In genomic region chr4:108007984-108008383, GRCh38 we compare ENCODE assay signal across 33 cellular contexts.
"Had no signal": no experiment of that assay in that cellular context is flagged by ENCODE, and none has a peak within 500 bp of the region (broad histone marks: within the 10 kb centered on the region; RNA-seq: fewer than 3 reads in every experiment).

No MANE protein-coding gene starts in this region.

- H3K4me3 Mint-ChIP-seq: activated B cell treated with CpG ODN at 0.5 μM for 24 hours; activated CD4-positive, alpha-beta memory T cell treated with anti-CD3 and anti-CD28 coated beads, Interleukin-2, amount 10 ng/mL, durations not matched to agents 7 days and 5 days; activated CD8-positive, alpha-beta memory T cell treated with anti-CD3 and anti-CD28 coated beads, Interleukin-2, amount 10 ng/mL, durations not matched to agents 7 days and 5 days; activated naive CD4-positive, alpha-beta T cell treated with anti-CD3 and anti-CD28 coated beads, Interleukin-2, amount 10 ng/mL, durations not matched to agents 7 days and 5 days; activated naive CD8-positive, alpha-beta T cell treated with anti-CD3 and anti-CD28 coated beads for 36 hours; T-cell had no signal

- DNase-seq: activated B cell treated with CpG ODN at 0.5 μM for 24 hours; activated CD4-positive, alpha-beta memory T cell treated with anti-CD3 and anti-CD28 coated beads, Interleukin-2, amount 10 ng/mL, durations not matched to agents 7 days and 5 days; activated CD4-positive, alpha-beta T cell treated with anti-CD3 and anti-CD28 coated beads for 4 hours; activated CD4-positive, alpha-beta T cell treated with anti-CD3 and anti-CD28 coated beads, Interleukin-2, amount 50 U/mL, for 1 hour; activated CD4-positive, CD25-positive, alpha-beta regulatory T cell treated with anti-CD3 and anti-CD28 coated beads, Interleukin-2, amount 50 U/mL, for 72 hours; activated CD8-positive, alpha-beta memory T cell treated with anti-CD3 and anti-CD28 coated beads for 24 hours; activated CD8-positive, alpha-beta memory T cell treated with anti-CD3 and anti-CD28 coated beads, Interleukin-2, amount 10 ng/mL, durations not matched to agents 7 days and 5 days; activated CD8-positive, alpha-beta memory T cell treated with anti-CD3 and anti-CD28 coated beads, Interleukin-2, amount 50 U/mL, for 48 hours; activated effector memory CD4-positive, alpha-beta T cell treated with Interleukin-2 at 50 U/mL for 16 hours; activated naive CD4-positive, alpha-beta T cell treated with anti-CD3 and anti-CD28 coated beads, Interleukin-2, amount 10 ng/mL, durations not matched to agents 7 days and 5 days; activated naive CD8-positive, alpha-beta T cell treated with anti-CD3 and anti-CD28 coated beads for 36 hours; activated T-cell treated with anti-CD3 and anti-CD28 coated beads, Interleukin-2, amount 50 U/mL, for 48 hours; amygdala; NCI-H1092 treated with DMSO at 0.1 percent for 48 hours; NCI-H1417; NCI-H187 treated with DMSO at 0.1 percent for 48 hours; NCI-H2081; NCI-H2171 treated with DMSO at 0.1 percent for 48 hours; NCI-H2227 treated with DMSO at 0.1 percent for 48 hours; NCI-H446 treated with DMSO at 0.1 percent for 48 hours; NCI-H524; NCI-H69; Peyer's patch; RPMI8226; SIG-M5; T-cell; T-helper 2 cell; T-helper 9 cell had no signal

- H3K27me3 ChIP-seq: ascending aorta, cardiac muscle cell, Peyer's patch had no signal

- H3K27me3 Mint-ChIP-seq: activated B cell treated with CpG ODN at 0.5 μM for 24 hours; activated CD4-positive, alpha-beta memory T cell treated with anti-CD3 and anti-CD28 coated beads, Interleukin-2, amount 10 ng/mL, durations not matched to agents 7 days and 5 days; activated CD8-positive, alpha-beta memory T cell treated with anti-CD3 and anti-CD28 coated beads, Interleukin-2, amount 10 ng/mL, durations not matched to agents 7 days and 5 days; activated naive CD4-positive, alpha-beta T cell treated with anti-CD3 and anti-CD28 coated beads, Interleukin-2, amount 10 ng/mL, durations not matched to agents 7 days and 5 days; activated naive CD8-positive, alpha-beta T cell treated with anti-CD3 and anti-CD28 coated beads for 36 hours; T-cell had no signal

- H3K4me1 ChIP-seq: Peyer's patch had no signal

- H3K27ac Mint-ChIP-seq: activated B cell treated with CpG ODN at 0.5 μM for 24 hours; activated CD4-positive, alpha-beta memory T cell treated with anti-CD3 and anti-CD28 coated beads, Interleukin-2, amount 10 ng/mL, durations not matched to agents 7 days and 5 days; activated CD8-positive, alpha-beta memory T cell treated with anti-CD3 and anti-CD28 coated beads, Interleukin-2, amount 10 ng/mL, durations not matched to agents 7 days and 5 days; activated naive CD4-positive, alpha-beta T cell treated with anti-CD3 and anti-CD28 coated beads, Interleukin-2, amount 10 ng/mL, durations not matched to agents 7 days and 5 days; activated naive CD8-positive, alpha-beta T cell treated with anti-CD3 and anti-CD28 coated beads for 36 hours; T-cell had no signal

- H3K4me3 ChIP-seq: ascending aorta, cardiac muscle cell, K562, Peyer's patch had no signal

- H3K9me3 ChIP-seq: ascending aorta, Peyer's patch had no signal

- FAIRE-seq: K562 had no signal

- H3K4me1 Mint-ChIP-seq: activated CD4-positive, alpha-beta memory T cell treated with anti-CD3 and anti-CD28 coated beads, Interleukin-2, amount 10 ng/mL, durations not matched to agents 7 days and 5 days had no signal

- ATAC-seq: activated CD8-positive, alpha-beta memory T cell treated with anti-CD3 and anti-CD28 coated beads, Interleukin-2, amount 10 ng/mL, durations not matched to agents 7 days and 5 days; SK-N-SH treated with all-trans-retinoic acid at 6 μM for 48 hours; T-cell had no signal

- H3K27ac ChIP-seq: ascending aorta, cardiac muscle cell, Peyer's patch, VCaP had no signal
